In the genomic region with DNA sequence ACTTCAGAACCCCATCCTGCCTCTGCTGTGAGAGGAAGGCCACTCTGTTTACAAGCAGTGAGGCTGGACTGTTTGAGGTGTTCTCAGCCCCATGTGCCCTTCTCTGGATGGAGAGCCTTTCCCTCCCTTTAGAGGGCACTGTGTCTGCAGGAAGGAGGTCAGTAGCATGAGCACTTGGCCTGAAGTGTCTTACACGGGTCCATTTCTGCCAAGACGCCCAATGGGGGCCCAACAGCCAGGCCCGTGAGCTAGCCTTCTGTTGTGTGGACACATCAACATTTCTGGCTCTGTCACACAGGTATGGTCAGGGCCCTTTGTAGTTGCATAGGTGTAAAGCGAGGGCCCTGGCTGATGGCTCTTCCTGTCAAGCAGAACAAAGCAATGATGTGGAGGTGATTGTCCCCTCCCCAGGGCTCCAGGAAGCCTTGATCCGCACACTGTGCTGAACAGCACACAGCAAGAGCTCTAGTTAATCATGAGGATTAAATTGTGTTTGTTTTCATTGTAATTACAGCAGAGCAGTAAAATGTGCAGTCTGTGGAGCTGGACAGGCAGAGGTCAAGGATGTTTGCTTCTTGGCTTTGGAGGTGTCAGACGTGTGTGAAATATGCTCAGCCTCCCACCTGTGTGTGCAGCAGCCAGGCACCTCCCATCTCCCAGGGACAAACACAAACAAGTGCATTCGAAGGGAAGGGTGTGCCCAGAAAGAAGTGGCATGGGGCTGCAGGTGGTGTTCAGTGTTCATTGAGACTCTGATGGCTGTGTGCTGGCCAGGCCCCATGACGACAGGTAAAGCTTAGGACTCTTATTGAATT, we compare ENCODE assay signal across 8 cellular contexts.
DNase-seq lines count a peak whose midpoint lies in the region; ATAC-seq and TF ChIP-seq lines count a peak whose summit lies in the region.

No MANE protein-coding gene starts in this region.

- TF ChIP-seq RAD21 in Ishikawa (IDR thresholded peaks at IDR 0.05; ENCODE audit: low read depth) = peak; percentile 43; the same call in 1 of the 2 replicates

- DNase-seq in DMS79 treated with DMSO at 0.1 percent for 48 hours (lab: John Stamatoyannopoulos, UW) (peak; percentile 76), UCSD-AML1 (lab: John Stamatoyannopoulos, UW; ENCODE audit: unreplicated experiment) (peak; percentile 33), medulla oblongata (ENCODE audit: extremely low spot score) (peak; percentile 42), DMS114 treated with DMSO at 0.1 percent for 48 hours (lab: John Stamatoyannopoulos, UW; ENCODE audit: unreplicated experiment) (no peak), NCI-H128 (lab: John Stamatoyannopoulos, UW; ENCODE audit: unreplicated experiment) (no peak), HuH-7.5 (ENCODE audit: low spot score) (no peak)

- no peak for ATAC-seq in GM21717 (IDR thresholded peaks at IDR 0.05; ENCODE audit: unreplicated experiment)

- no peak for TF ChIP-seq EP300 in Ishikawa (IDR thresholded peaks at IDR 0.05; ENCODE audit: borderline replicate concordance)

TF ChIP-seq in Ishikawa, 13 proteins besides CTCF, POLR2A, EP300 and RAD21:
- TF ChIP-seq REST (IDR thresholded peaks at IDR 0.05; ENCODE audit: low read depth) = no peak
- no peak for TF ChIP-seq MAX (IDR thresholded peaks at IDR 0.05)
- TF ChIP-seq TCF12 (IDR thresholded peaks at IDR 0.05; ENCODE audit: low read depth) = no peak
- TF ChIP-seq CREB1 (IDR thresholded peaks at IDR 0.05; ENCODE audit: low read depth) = no peak
- no peak for TF ChIP-seq TEAD4 (IDR thresholded peaks at IDR 0.05)
- no peak for TF ChIP-seq USF1 (IDR thresholded peaks at IDR 0.05)
- TF ChIP-seq CEBPB (IDR thresholded peaks at IDR 0.05) = no peak
- no peak for TF ChIP-seq EGR1 (IDR thresholded peaks at IDR 0.05)
- no peak for TF ChIP-seq ZBTB7A (IDR thresholded peaks at IDR 0.05; ENCODE audit: low read depth)
- no peak for TF ChIP-seq NFIC (IDR thresholded peaks at IDR 0.05)
- TF ChIP-seq FOXM1 (IDR thresholded peaks at IDR 0.05; ENCODE audit: borderline replicate concordance, low read depth) = no peak

Comparison
In these comparisons a context has a peak if more than half of its experiments do, and no peak if none do; other contexts are left out.
1. DNase-seq: peak in DMS79 treated with DMSO at 0.1 percent for 48 hours (single experiment), UCSD-AML1 (single experiment) and medulla oblongata (single experiment); none in DMS114 treated with DMSO at 0.1 percent for 48 hours (single experiment), NCI-H128 (single experiment) and HuH-7.5 (single experiment).